In the genomic region with DNA sequence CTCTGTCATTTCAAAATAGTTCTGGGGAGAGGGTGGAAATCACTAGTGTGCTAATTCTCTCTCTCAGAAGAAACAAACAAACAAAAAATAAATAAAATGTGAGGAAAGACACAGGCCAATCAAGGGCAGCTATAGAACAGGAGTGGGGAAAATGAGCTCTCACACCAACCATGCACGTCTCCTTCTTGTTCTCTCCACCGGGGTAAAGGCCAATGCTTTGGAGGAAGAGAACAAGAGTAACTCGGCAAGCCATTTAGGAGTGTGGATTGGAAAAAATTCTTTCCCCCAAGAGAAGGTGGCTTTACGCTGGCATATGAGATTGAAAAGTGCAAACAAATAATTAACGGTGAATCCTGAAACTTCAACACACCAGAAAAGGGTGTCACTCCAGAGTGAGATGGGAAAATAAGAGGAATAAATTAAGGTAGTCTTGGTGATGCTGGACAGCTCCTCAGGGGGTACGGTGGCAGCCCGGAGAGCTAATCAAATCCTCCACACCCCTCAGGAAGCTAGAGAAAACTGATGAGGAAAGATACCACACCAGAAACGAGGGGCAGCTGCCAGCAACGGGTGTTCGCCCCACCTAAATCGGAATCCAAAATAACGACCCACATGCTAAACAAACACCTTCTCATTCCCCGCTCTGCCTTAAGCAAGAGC, we compare ENCODE assay signal across 2 cellular contexts.
TF ChIP-seq lines count a peak whose summit lies in the region.

No MANE protein-coding gene starts in this region.

TF ChIP-seq in SK-N-SH, 30 proteins besides CTCF, POLR2A, EP300 and RAD21:
- TF ChIP-seq, protein P1, sequence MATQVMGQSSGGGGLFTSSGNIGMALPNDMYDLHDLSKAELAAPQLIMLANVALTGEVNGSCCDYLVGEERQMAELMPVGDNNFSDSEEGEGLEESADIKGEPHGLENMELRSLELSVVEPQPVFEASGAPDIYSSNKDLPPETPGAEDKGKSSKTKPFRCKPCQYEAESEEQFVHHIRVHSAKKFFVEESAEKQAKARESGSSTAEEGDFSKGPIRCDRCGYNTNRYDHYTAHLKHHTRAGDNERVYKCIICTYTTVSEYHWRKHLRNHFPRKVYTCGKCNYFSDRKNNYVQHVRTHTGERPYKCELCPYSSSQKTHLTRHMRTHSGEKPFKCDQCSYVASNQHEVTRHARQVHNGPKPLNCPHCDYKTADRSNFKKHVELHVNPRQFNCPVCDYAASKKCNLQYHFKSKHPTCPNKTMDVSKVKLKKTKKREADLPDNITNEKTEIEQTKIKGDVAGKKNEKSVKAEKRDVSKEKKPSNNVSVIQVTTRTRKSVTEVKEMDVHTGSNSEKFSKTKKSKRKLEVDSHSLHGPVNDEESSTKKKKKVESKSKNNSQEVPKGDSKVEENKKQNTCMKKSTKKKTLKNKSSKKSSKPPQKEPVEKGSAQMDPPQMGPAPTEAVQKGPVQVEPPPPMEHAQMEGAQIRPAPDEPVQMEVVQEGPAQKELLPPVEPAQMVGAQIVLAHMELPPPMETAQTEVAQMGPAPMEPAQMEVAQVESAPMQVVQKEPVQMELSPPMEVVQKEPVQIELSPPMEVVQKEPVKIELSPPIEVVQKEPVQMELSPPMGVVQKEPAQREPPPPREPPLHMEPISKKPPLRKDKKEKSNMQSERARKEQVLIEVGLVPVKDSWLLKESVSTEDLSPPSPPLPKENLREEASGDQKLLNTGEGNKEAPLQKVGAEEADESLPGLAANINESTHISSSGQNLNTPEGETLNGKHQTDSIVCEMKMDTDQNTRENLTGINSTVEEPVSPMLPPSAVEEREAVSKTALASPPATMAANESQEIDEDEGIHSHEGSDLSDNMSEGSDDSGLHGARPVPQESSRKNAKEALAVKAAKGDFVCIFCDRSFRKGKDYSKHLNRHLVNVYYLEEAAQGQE (IDR thresholded peaks at IDR 0.05; ENCODE audit: low read depth, low read length), result peak; percentile 84
- TF ChIP-seq TCF12 (IDR thresholded peaks at IDR 0.05) (no peak), CHD2 (IDR thresholded peaks at IDR 0.05; ENCODE audit: low read length, partially characterized antibody) (no peak)

TF ChIP-seq in SK-N-SH treated with all-trans-retinoic acid at 6 μM for 48 hours, 23 proteins besides CTCF, POLR2A, EP300 and RAD21 (continued from another document):
- TF ChIP-seq, protein P2, sequence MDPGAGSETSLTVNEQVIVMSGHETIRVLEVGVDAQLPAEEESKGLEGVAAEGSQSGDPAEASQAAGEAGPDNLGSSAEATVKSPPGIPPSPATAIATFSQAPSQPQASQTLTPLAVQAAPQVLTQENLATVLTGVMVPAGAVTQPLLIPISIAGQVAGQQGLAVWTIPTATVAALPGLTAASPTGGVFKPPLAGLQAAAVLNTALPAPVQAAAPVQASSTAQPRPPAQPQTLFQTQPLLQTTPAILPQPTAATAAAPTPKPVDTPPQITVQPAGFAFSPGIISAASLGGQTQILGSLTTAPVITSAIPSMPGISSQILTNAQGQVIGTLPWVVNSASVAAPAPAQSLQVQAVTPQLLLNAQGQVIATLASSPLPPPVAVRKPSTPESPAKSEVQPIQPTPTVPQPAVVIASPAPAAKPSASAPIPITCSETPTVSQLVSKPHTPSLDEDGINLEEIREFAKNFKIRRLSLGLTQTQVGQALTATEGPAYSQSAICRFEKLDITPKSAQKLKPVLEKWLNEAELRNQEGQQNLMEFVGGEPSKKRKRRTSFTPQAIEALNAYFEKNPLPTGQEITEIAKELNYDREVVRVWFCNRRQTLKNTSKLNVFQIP (CRISPR knock-in tag; IDR thresholded peaks at IDR 0.05; ENCODE audit: borderline replicate concordance, low read depth), result no peak
- TF ChIP-seq ZNF565 (CRISPR knock-in tag; conservative IDR thresholded peaks at IDR 0.05; ENCODE audit: low read depth), result no peak
- TF ChIP-seq PPARA (CRISPR knock-in tag; IDR thresholded peaks at IDR 0.05; ENCODE audit: borderline replicate concordance), result no peak
- no peak for TF ChIP-seq GLIS3 (CRISPR knock-in tag; IDR thresholded peaks at IDR 0.05)
